19 cellular contexts compared by ENCODE assay signal in the genomic region with DNA sequence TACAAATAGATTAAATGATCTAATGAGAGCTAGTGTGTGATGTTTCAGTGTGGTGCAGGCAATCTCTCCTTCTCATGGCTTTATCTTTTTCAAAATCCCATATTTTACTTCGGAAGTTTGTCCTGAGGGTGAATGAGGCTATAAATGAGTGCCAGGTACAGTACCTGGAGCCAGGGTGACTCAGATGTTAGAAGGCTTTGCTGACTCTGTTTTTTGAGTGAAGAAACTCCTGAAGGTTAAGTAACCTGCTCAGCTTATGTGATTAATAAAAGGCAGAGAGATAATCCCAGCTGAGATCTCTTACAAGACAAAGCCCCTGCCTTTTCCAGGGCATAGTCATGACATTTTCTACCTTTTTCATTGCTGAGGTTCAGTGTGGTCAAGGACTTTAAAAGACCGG. TPM values are rescaled to one million over a fixed set of nuclear protein-coding genes. Genes with fewer than 3 reads are reported as not detected.
DNase-seq lines count a peak whose midpoint lies in the region; ATAC-seq and TF ChIP-seq lines count a peak whose summit lies in the region.
"Had no signal": no experiment of that assay in that cellular context is flagged by ENCODE, and none has a peak within 500 bp of the region (broad histone marks: within the 10 kb centered on the region; RNA-seq: fewer than 3 reads in every experiment).

No MANE protein-coding gene starts in this region.

- no peak for ATAC-seq in Right ventricle myocardium inferior
- ATAC-seq in activated B cell treated with CpG ODN at 0.5 μM for 24 hours (ENCODE audit: low read depth), result no peak
- ATAC-seq in foreskin keratinocyte, result peak; percentile 88
- no peak for ATAC-seq in upper lobe of right lung
- ATAC-seq in GM19467 (IDR thresholded peaks at IDR 0.05; ENCODE audit: unreplicated experiment), result no peak
- ATAC-seq in gastrocnemius medialis, result no peak

- H3K4me3 Mint-ChIP-seq in activated B cell treated with CpG ODN at 0.5 μM for 24 hours, result no peak overlapping the region

- no peaks in the 10 kb centered on the region for H3K9me3 ChIP-seq in right atrium auricular region
- H3K9me3 ChIP-seq in upper lobe of right lung, result no peaks in the 10 kb centered on the region
- H3K9me3 ChIP-seq in gastrocnemius medialis, result no peaks in the 10 kb centered on the region

- in situ Hi-C loops in gastrocnemius medialis (cut with MboI; ENCODE audit: low sequenced_read_pairs in 4 of 4), result no loop called here

- H3K27me3 ChIP-seq in right atrium auricular region, result no peaks in the 10 kb centered on the region
- no peaks in the 10 kb centered on the region for H3K27me3 ChIP-seq in foreskin keratinocyte
- no peaks in the 10 kb centered on the region for H3K27me3 ChIP-seq in upper lobe of right lung
- no peaks in the 10 kb centered on the region for H3K27me3 ChIP-seq in gastrocnemius medialis

- H3K4me3 ChIP-seq in right atrium auricular region (no peak overlapping the region), upper lobe of right lung (no peak overlapping the region), gastrocnemius medialis (no peak overlapping the region)

- peaks cover 48% of the 10 kb centered on the region for H3K36me3 Mint-ChIP-seq in activated B cell treated with CpG ODN at 0.5 μM for 24 hours (ENCODE audit: low read depth)

- no peak for TF ChIP-seq POLR2A in gastrocnemius medialis (IDR thresholded peaks at IDR 0.05)

- H3K27ac Mint-ChIP-seq in activated B cell treated with CpG ODN at 0.5 μM for 24 hours, result peak overlapping the region; percentile 19

- H3K27ac ChIP-seq in right atrium auricular region (peak overlapping the region; percentile 15 to 16), foreskin keratinocyte (no peak overlapping the region), upper lobe of right lung (peak overlapping the region; percentile 12), gastrocnemius medialis (no peak overlapping the region)

- POLR2A ChIA-PET in activated B cell treated with CpG ODN at 0.5 μM for 24 hours (lab: Charles Lee), result no interaction called here

- H3K36me3 ChIP-seq in right atrium auricular region (no peaks in the 10 kb centered on the region), upper lobe of right lung (no peaks in the 10 kb centered on the region), gastrocnemius medialis (no peaks in the 10 kb centered on the region)

- H3K27me3 Mint-ChIP-seq in activated B cell treated with CpG ODN at 0.5 μM for 24 hours, result no peaks in the 10 kb centered on the region

- peaks cover 90% of the 10 kb centered on the region for H3K4me1 Mint-ChIP-seq in activated B cell treated with CpG ODN at 0.5 μM for 24 hours

- CTCF ChIA-PET in activated B cell treated with CpG ODN at 0.5 μM for 24 hours (lab: Charles Lee), result interaction anchor here (1.5 kb wide), 1 partner anchor 61 kb away, joined by 6 read pairs; no protein-coding TSS in a partner anchor

- no peaks in the 10 kb centered on the region for H3K9me3 Mint-ChIP-seq in activated B cell treated with CpG ODN at 0.5 μM for 24 hours

- DNase-seq in right atrium auricular region (ENCODE audit: low spot score) (no peak), Right ventricle myocardium inferior (ENCODE audit: missing footprints) (no peak), activated B cell treated with CpG ODN at 0.5 μM for 24 hours (no peak), foreskin keratinocyte (peak; percentile 20 to 64), upper lobe of right lung (no peak), GM03348 (ENCODE audit: low spot score) (no peak), gastrocnemius medialis (no peak)
- DNase-seq: 8988T, Calu3, DND-41, GDM1, KBM-7, NCI-H1092, NCI-H1694, NCI-H2107, NCI-H345, NCI-H526 treated with DMSO at 0.1 percent for 48 hours, SHP77 had no signal

- TF ChIP-seq CTCF in right atrium auricular region (IDR thresholded peaks at IDR 0.05), result no peak
- no peak for TF ChIP-seq CTCF in activated B cell treated with CpG ODN at 0.5 μM for 24 hours (IDR thresholded peaks at IDR 0.05)
- no peak for TF ChIP-seq CTCF in foreskin keratinocyte (conservative IDR thresholded peaks at IDR 0.05)
- no peak for TF ChIP-seq CTCF in upper lobe of right lung (IDR thresholded peaks at IDR 0.05)
- TF ChIP-seq CTCF in gastrocnemius medialis (IDR thresholded peaks at IDR 0.05 in 4 of 5, conservative IDR thresholded peaks at IDR 0.05 in 1 of 5), result no peak

- peaks cover 0 to 49% of the 10 kb centered on the region in 2 donors for H3K4me1 ChIP-seq in right atrium auricular region
- peaks cover 21% of the 10 kb centered on the region for H3K4me1 ChIP-seq in foreskin keratinocyte
- H3K4me1 ChIP-seq in upper lobe of right lung, result peaks cover 17% of the 10 kb centered on the region
- H3K4me1 ChIP-seq in gastrocnemius medialis, result peaks cover 5 to 12% of the 10 kb centered on the region in 2 donors

- intact Hi-C loops in Right ventricle myocardium inferior (cut with DNase I), result no loop called here
- intact Hi-C loops in activated B cell treated with CpG ODN at 0.5 μM for 24 hours (cut with micrococcal nuclease), result loop anchor here (2.0 kb wide), 2 partner anchors 14 to 16 kb away; no protein-coding TSS in a partner anchor
- intact Hi-C loops in upper lobe of right lung (cut with DNase I), result no loop called here
- intact Hi-C loops in gastrocnemius medialis (cut with DNase I; ENCODE audit: low total_unique reads), result no loop called here

RNA-seq across cellular contexts. Expression of a gene that starts 52.6 kb away (rescaled TPM):
- 10 to 100 TPM; 56.9 to 91.0 TPM for total RNA-seq in right atrium auricular region
- total RNA-seq in Right ventricle myocardium inferior, result 92.3 TPM
- total RNA-seq in activated B cell treated with CpG ODN at 0.5 μM for 24 hours, result 66.7 and 69.0 TPM in 2 replicates
- 60.2 and 83.1 TPM in 2 replicates for total RNA-seq in foreskin keratinocyte
- polyA plus RNA-seq in foreskin keratinocyte, result 11.9 and 14.6 TPM in 2 replicates
- total RNA-seq in upper lobe of right lung, result 54.4 TPM
- total RNA-seq in gastrocnemius medialis, result 1 to 10 TPM; 3.0 to 4.9 (median 3.3) TPM

Comparison
In these comparisons a context has a peak if more than half of its experiments do, and no peak if none do; other contexts are left out.
1. DNase-seq: peak in foreskin keratinocyte (2 of 2); none in right atrium auricular region (single experiment), Right ventricle myocardium inferior (single experiment), activated B cell treated with CpG ODN at 0.5 μM for 24 hours (single experiment), upper lobe of right lung (single experiment), GM03348 (single experiment) and gastrocnemius medialis (0 of 2).
2. H3K27ac ChIP-seq: peak in right atrium auricular region (2 of 2) and upper lobe of right lung (single experiment); none in foreskin keratinocyte (single experiment) and gastrocnemius medialis (0 of 4).